Comparison of ENCODE assay signal across 8 cellular contexts in the genomic region with DNA sequence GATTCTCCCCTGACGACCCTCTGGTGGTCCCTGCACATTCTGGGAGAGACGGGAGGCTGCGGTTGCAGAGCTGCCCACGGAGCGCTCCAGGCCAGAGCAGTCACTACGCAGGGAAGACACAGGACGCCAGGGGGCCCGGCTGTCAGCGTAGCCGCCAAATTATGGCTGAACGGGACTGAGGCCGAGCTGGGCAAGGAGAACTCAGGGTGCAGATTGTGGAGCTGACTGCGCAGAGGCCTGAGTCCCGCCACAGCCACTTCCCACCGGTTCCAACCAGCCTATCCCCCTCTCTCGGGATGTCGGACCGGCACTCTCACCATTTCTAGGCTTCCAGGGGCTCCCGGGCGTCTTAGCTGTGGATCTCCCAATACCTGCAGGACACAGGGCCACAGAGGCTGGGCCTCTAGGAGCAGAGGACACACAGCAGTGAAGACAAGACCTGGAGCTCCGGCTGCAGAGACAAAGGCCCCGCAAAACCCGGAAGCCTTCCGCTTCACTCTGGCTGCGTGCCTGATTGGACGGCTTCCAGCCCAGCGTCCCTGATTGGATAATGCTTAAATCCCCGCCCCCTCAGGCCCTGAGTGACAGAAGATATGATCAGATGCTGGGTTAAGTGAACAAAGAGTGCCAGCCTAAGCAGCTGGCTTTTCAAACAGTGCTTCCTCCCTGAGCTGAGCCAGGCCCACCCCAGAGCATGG. TPM values are rescaled to one million over a fixed set of nuclear protein-coding genes. Genes with fewer than 3 reads are reported as not detected.
DNase-seq lines count a peak whose midpoint lies in the region; ATAC-seq and TF ChIP-seq lines count a peak whose summit lies in the region.

A gene (minus strand): TSS at position 461 of the 698 bp plus-strand sequence. CDS start 141 bp downstream, at position 320.

- H3K27ac ChIP-seq in ectodermal cell (ENCODE audit: insufficient read depth, low read depth, low read length, poor library complexity, severe bottlenecking) (peak within 1 kb of the TSS; percentile 99), lung (ENCODE audit: low read depth in 1 of 2, low read length in 1 of 2) (peak within 1 kb of the TSS; percentile 66 to 90)

- WGBS in ectodermal cell, 2 experiments = 3 to 4% methylated on average over 28 of the region's 28 CpGs
- 0 to 1% methylated on average over 28 of the region's 28 CpGs for WGBS in lung, 2 donors

- H3K27me3 ChIP-seq in ectodermal cell (ENCODE audit: control insufficient read depth, insufficient read depth, low read length, poor library complexity, severe bottlenecking) (no peaks in the 10 kb centered on the region), lung (ENCODE audit: control insufficient read depth, insufficient read depth) (no peaks in the 10 kb centered on the region)

- H3K9me3 ChIP-seq in ectodermal cell (ENCODE audit: control insufficient read depth, low read length) (peaks cover 2% of the 10 kb centered on the region), lung (ENCODE audit: control insufficient read depth in 2 of 2, insufficient read depth in 1 of 2, low read length in 1 of 2) (peaks cover 0 to 18% of the 10 kb centered on the region in 2 donors)

- no peaks in the 10 kb centered on the region for H3K4me1 ChIP-seq in ectodermal cell (ENCODE audit: control insufficient read depth, insufficient read depth, low read length)
- peaks cover 4% of the 10 kb centered on the region in 2 donors for H3K4me1 ChIP-seq in lung (ENCODE audit: control insufficient read depth in 2 of 2, insufficient read depth in 2 of 2, low read length in 2 of 2)

- TF ChIP-seq CTCF in lung (IDR thresholded peaks at IDR 0.05; ENCODE audit: control extremely low read depth, extremely low read depth) = no peak

- H3K36me3 ChIP-seq in ectodermal cell (ENCODE audit: control insufficient read depth, insufficient read depth, low read length) (no peaks in the 10 kb centered on the region), lung (ENCODE audit: control insufficient read depth in 2 of 2, insufficient read depth in 2 of 2, low read length in 2 of 2) (peaks cover 2 to 6% of the 10 kb centered on the region in 2 donors)

- peak within 1 kb of the TSS; percentile 45 for H3K4me3 ChIP-seq in ectodermal cell (ENCODE audit: insufficient read depth, low read depth, low read length)
- peak within 1 kb of the TSS; percentile 72 for H3K4me3 ChIP-seq in lung

- ATAC-seq in GM18867 (IDR thresholded peaks at IDR 0.05; ENCODE audit: unreplicated experiment) = peak; percentile 94
- peak; percentile 93 for ATAC-seq in HG03103 (IDR thresholded peaks at IDR 0.05; ENCODE audit: low read depth, unreplicated experiment)
- ATAC-seq in lung (ENCODE audit: insufficient read depth, low FRiP score) = peak; percentile 84

- peak; percentile 92 for DNase-seq in AG08395 (ENCODE audit: low spot score)
- DNase-seq in NCI-H226 = peak; percentile 73
- DNase-seq in activated CD8-positive, alpha-beta memory T cell treated with anti-CD3 and anti-CD28 coated beads for 1 hour (ENCODE audit: extremely low read depth in 1 of 2, low read depth in 1 of 2) = peak; percentile 74 to 82
- DNase-seq in lung (ENCODE audit: low spot score) = peak; percentile 96
- DNase-seq in stimulated activated CD4-positive, alpha-beta T cell treated with anti-CD3 and anti-CD28 coated beads, TNF-alpha, amount 100 ng/mL, for 1 hour (ENCODE audit: low read depth in 3 of 3, low spot score in 1 of 3) = peak; percentile 76 to 81 (median 77)

RNA-seq across cellular contexts. Expression of the gene that starts here (rescaled TPM):
- 19.1 TPM for polyA plus RNA-seq in ectodermal cell (2013, experiment 1 of 4)
- 17.3 TPM for polyA plus RNA-seq in ectodermal cell (2013, experiment 2 of 4)
- polyA plus RNA-seq in ectodermal cell (2013, experiment 3 of 4) = 15.8 TPM
- 18.6 TPM for polyA plus RNA-seq in ectodermal cell (2013, experiment 4 of 4)
- total RNA-seq in lung = 10 to 100 TPM in 1 of 2 donors, 1 to 10 TPM in 1; 9.3 to 57.0 TPM
- 1 to 10 TPM; 2.6 to 3.3 TPM for polyA plus RNA-seq in lung

Comparison
In these comparisons a context has a peak if more than half of its experiments do, and no peak if none do; other contexts are left out.
1. Peak in every context shown above with its lines: DNase-seq, ATAC-seq, H3K4me3 ChIP-seq and H3K27ac ChIP-seq.